Comparison of ENCODE assay signal across 17 cellular contexts in genomic region chr7:142806957-142807356, GRCh38. TPM values are rescaled to one million over a fixed set of nuclear protein-coding genes. Genes with fewer than 3 reads are reported as not detected.
A peak's percentile ranks its signal among the peaks of the same experiment; 100 is the strongest.
DNase-seq lines count a peak whose midpoint lies in the region; ATAC-seq, FAIRE-seq and TF ChIP-seq lines count a peak whose summit lies in the region.
"Had no signal": no experiment of that assay in that cellular context is flagged by ENCODE, and none has a peak within 500 bp of the region (broad histone marks: within the 10 kb centered on the region; RNA-seq: fewer than 3 reads in every experiment).

No MANE protein-coding gene starts in this region.

- H3K36me3 Mint-ChIP-seq in stimulated activated naive CD8-positive, alpha-beta T cell treated with anti-CD3 and anti-CD28 coated beads, Interleukin-15, Interleukin-2, amounts not matched to agents 100 ng/mL and 50 ng/mL, for 24 hours (ENCODE audit: low read depth) = peaks cover 27% of the 10 kb centered on the region
- peaks cover 38% of the 10 kb centered on the region for H3K36me3 Mint-ChIP-seq in activated CD8-positive, alpha-beta T cell treated with anti-CD3 and anti-CD28 coated beads for 36 hours (ENCODE audit: low read depth)
- peaks cover 22 to 31% (median 30%) of the 10 kb centered on the region in 3 donors for H3K36me3 Mint-ChIP-seq in immature natural killer cell

- no peak for ATAC-seq in stimulated activated naive CD8-positive, alpha-beta T cell treated with anti-CD3 and anti-CD28 coated beads, Interleukin-15, Interleukin-2, amounts not matched to agents 100 U/mL and 50 U/mL, for 24 hours
- no peak for ATAC-seq in activated CD8-positive, alpha-beta T cell treated with anti-CD3 and anti-CD28 coated beads for 36 hours
- no peak for ATAC-seq in HG03521 (IDR thresholded peaks at IDR 0.05; ENCODE audit: unreplicated experiment)
- ATAC-seq: right cardiac atrium, upper lobe of right lung had no signal

- CTCF ChIA-PET in activated CD8-positive, alpha-beta T cell treated with anti-CD3 and anti-CD28 coated beads for 36 hours (lab: Charles Lee) = interaction anchor here (2.6 to 8.6 kb wide), 4 partner anchors 8 to 504 kb away, joined by 12 to 145 read pairs (median 88); no protein-coding TSS in a partner anchor

- no peak for DNase-seq in stimulated activated naive CD8-positive, alpha-beta T cell treated with anti-CD3 and anti-CD28 coated beads, Interleukin-15, Interleukin-2, amounts not matched to agents 100 U/mL and 50 U/mL, for 24 hours
- no peak for DNase-seq in activated CD8-positive, alpha-beta T cell treated with anti-CD3 and anti-CD28 coated beads for 36 hours
- no peak for DNase-seq in immature natural killer cell
- DNase-seq in GM12891 (ENCODE audit: insufficient read length, low spot score) = no peak
- no peak for DNase-seq in activated CD4-positive, CD25-positive, alpha-beta regulatory T cell treated with anti-CD3 and anti-CD28 coated beads, Interleukin-2, amount 50 U/mL, for 72 hours
- DNase-seq in kidney glomerular epithelial cell (lab: John Stamatoyannopoulos, UW) = no peak
- DNase-seq: MG63; NCI-H1930; NCI-H524 treated with DMSO at 0.1 percent for 48 hours; right cardiac atrium; RPMI8226; stimulated activated CD4-positive, alpha-beta T cell treated with anti-CD3 and anti-CD28 coated beads, Interleukin-4, amount 100 ng/mL, for 1 hour; upper lobe of right lung had no signal

- H3K9me3 Mint-ChIP-seq in stimulated activated naive CD8-positive, alpha-beta T cell treated with anti-CD3 and anti-CD28 coated beads, Interleukin-15, Interleukin-2, amounts not matched to agents 100 ng/mL and 50 ng/mL, for 24 hours = no peaks in the 10 kb centered on the region
- H3K9me3 Mint-ChIP-seq in activated CD8-positive, alpha-beta T cell treated with anti-CD3 and anti-CD28 coated beads for 36 hours = no peaks in the 10 kb centered on the region
- no peaks in the 10 kb centered on the region for H3K9me3 Mint-ChIP-seq in immature natural killer cell

- no peak for TF ChIP-seq POLR2A in GM12891 (IDR thresholded peaks at IDR 0.05; ENCODE audit: low read depth, low read length)

- FAIRE-seq in GM12891 (lab: Jason Lieb, UNC) = no peak

- no peak for TF ChIP-seq CTCF in activated CD8-positive, alpha-beta T cell treated with anti-CD3 and anti-CD28 coated beads for 36 hours (IDR thresholded peaks at IDR 0.05)

- intact Hi-C loops in activated CD8-positive, alpha-beta T cell treated with anti-CD3 and anti-CD28 coated beads for 36 hours (cut with micrococcal nuclease) = loop anchor here (5.0 to 10.0 kb wide), 3 partner anchors 270 to 502 kb away; no protein-coding TSS in a partner anchor

- H3K27ac Mint-ChIP-seq in stimulated activated naive CD8-positive, alpha-beta T cell treated with anti-CD3 and anti-CD28 coated beads, Interleukin-15, Interleukin-2, amounts not matched to agents 100 ng/mL and 50 ng/mL, for 24 hours = peak overlapping the region; percentile 100
- peak overlapping the region; percentile 97 for H3K27ac Mint-ChIP-seq in activated CD8-positive, alpha-beta T cell treated with anti-CD3 and anti-CD28 coated beads for 36 hours
- peak overlapping the region; percentile 97 to 100 (median 100) for H3K27ac Mint-ChIP-seq in immature natural killer cell

- H3K4me3 Mint-ChIP-seq in stimulated activated naive CD8-positive, alpha-beta T cell treated with anti-CD3 and anti-CD28 coated beads, Interleukin-15, Interleukin-2, amounts not matched to agents 100 ng/mL and 50 ng/mL, for 24 hours = peak overlapping the region; percentile 84
- peak overlapping the region; percentile 100 for H3K4me3 Mint-ChIP-seq in activated CD8-positive, alpha-beta T cell treated with anti-CD3 and anti-CD28 coated beads for 36 hours
- peak overlapping the region; percentile 59 to 82 (median 73) for H3K4me3 Mint-ChIP-seq in immature natural killer cell

- no peaks in the 10 kb centered on the region for H3K27me3 Mint-ChIP-seq in stimulated activated naive CD8-positive, alpha-beta T cell treated with anti-CD3 and anti-CD28 coated beads, Interleukin-15, Interleukin-2, amounts not matched to agents 100 ng/mL and 50 ng/mL, for 24 hours
- no peaks in the 10 kb centered on the region for H3K27me3 Mint-ChIP-seq in activated CD8-positive, alpha-beta T cell treated with anti-CD3 and anti-CD28 coated beads for 36 hours
- H3K27me3 Mint-ChIP-seq in immature natural killer cell (ENCODE audit: low read depth in 3 of 3) = peaks cover 13 to 33% (median 14%) of the 10 kb centered on the region in 3 donors

- peaks cover 100% of the 10 kb centered on the region for H3K4me1 Mint-ChIP-seq in stimulated activated naive CD8-positive, alpha-beta T cell treated with anti-CD3 and anti-CD28 coated beads, Interleukin-15, Interleukin-2, amounts not matched to agents 100 ng/mL and 50 ng/mL, for 24 hours (ENCODE audit: low read depth)
- H3K4me1 Mint-ChIP-seq in activated CD8-positive, alpha-beta T cell treated with anti-CD3 and anti-CD28 coated beads for 36 hours (ENCODE audit: low read depth) = peaks cover 93% of the 10 kb centered on the region
- H3K4me1 Mint-ChIP-seq in immature natural killer cell = peaks cover 95 to 96% of the 10 kb centered on the region in 2 donors

- POLR2A ChIA-PET in activated CD8-positive, alpha-beta T cell treated with anti-CD3 and anti-CD28 coated beads for 36 hours (lab: Charles Lee) = interaction anchor here (0.8 to 25.3 kb wide), 6 partner anchors 14 to 487 kb away, joined by 3 to 1391 read pairs (median 5); no protein-coding TSS in a partner anchor

TF ChIP-seq in GM12891, 5 proteins besides CTCF, POLR2A, EP300 and RAD21:
- TF ChIP-seq POLR2AphosphoS5 (IDR thresholded peaks at IDR 0.05; ENCODE audit: low read depth, low read length) = no peak
- no peak for TF ChIP-seq SPI1 (IDR thresholded peaks at IDR 0.05; ENCODE audit: low read depth, low read length)
- TF ChIP-seq POU2F2 (IDR thresholded peaks at IDR 0.05; ENCODE audit: low read depth, low read length) = no peak
- no peak for TF ChIP-seq TAF1 (IDR thresholded peaks at IDR 0.05; ENCODE audit: low read depth, low read length)
- no peak for TF ChIP-seq PAX5 (IDR thresholded peaks at IDR 0.05; ENCODE audit: insufficient read depth, low read length, severe bottlenecking)

RNA-seq across cellular contexts. Expression of gene PRSS2, which starts 36.2 kb away (rescaled TPM):
- total RNA-seq in activated CD8-positive, alpha-beta T cell treated with anti-CD3 and anti-CD28 coated beads for 36 hours = not detected
- not detected for polyA plus RNA-seq in immature natural killer cell
- polyA plus RNA-seq in GM12891 (2012; ENCODE audit: low read depth, missing spikeins) = not detected
- total RNA-seq: cardiac septum, fibroblast of villous mesenchyme, upper lobe of right lung had no signal

RNA-seq across cellular contexts. Expression of gene EPHB6, which starts 47.9 kb away (rescaled TPM):
- total RNA-seq in activated CD8-positive, alpha-beta T cell treated with anti-CD3 and anti-CD28 coated beads for 36 hours = 1 to 10 TPM; 3.5 to 5.5 TPM
- 1 to 10 TPM; 2.4 to 3.8 (median 2.6) TPM for polyA plus RNA-seq in immature natural killer cell
- polyA plus RNA-seq in GM12891 (2012; ENCODE audit: low read depth, missing spikeins) = 0.32 TPM

RNA-seq across cellular contexts. Expression of gene PRSS1, which starts 57.7 kb away (rescaled TPM):
- not detected for total RNA-seq in activated CD8-positive, alpha-beta T cell treated with anti-CD3 and anti-CD28 coated beads for 36 hours
- under 1 TPM in 1 of 3 donors, not detected in 2; 0.13 TPM for polyA plus RNA-seq in immature natural killer cell
- not detected for polyA plus RNA-seq in GM12891 (2012; ENCODE audit: low read depth, missing spikeins)
- total RNA-seq: cardiac septum, fibroblast of villous mesenchyme, upper lobe of right lung had no signal
